16 cellular contexts compared by ENCODE assay signal in genomic region chr12:15733136-15733535, GRCh38. TPM values are rescaled to one million over a fixed set of nuclear protein-coding genes. Genes with fewer than 3 reads are reported as not detected.
A peak's percentile ranks its signal among the peaks of the same experiment; 100 is the strongest.
DNase-seq lines count a peak whose midpoint lies in the region; ATAC-seq lines count a peak whose summit lies in the region.
"Had no signal": no experiment of that assay in that cellular context is flagged by ENCODE, and none has a peak within 500 bp of the region (broad histone marks: within the 10 kb centered on the region; RNA-seq: fewer than 3 reads in every experiment).

No MANE protein-coding gene starts in this region.

- H3K9ac ChIP-seq in adipocyte (ENCODE audit: low read length) (no peak overlapping the region), skeletal muscle satellite cell (ENCODE audit: low read depth, low read length) (no peak overlapping the region)

- peak; percentile 31 for ATAC-seq in GM19023 (IDR thresholded peaks at IDR 0.05; ENCODE audit: unreplicated experiment)
- ATAC-seq in HG02642 (IDR thresholded peaks at IDR 0.05; ENCODE audit: poor library complexity, unreplicated experiment): peak; percentile 49
- ATAC-seq: activated naive CD8-positive, alpha-beta T cell treated with anti-CD3 and anti-CD28 coated beads, Interleukin-2, amount 50 U/mL, for 24 hours; psoas muscle had no signal

- no peak for DNase-seq in adipocyte (ENCODE audit: low read depth)
- DNase-seq in 8988T: no peak
- no peak for DNase-seq in stimulated activated CD8-positive, alpha-beta memory T cell treated with anti-CD3 and anti-CD28 coated beads, Interleukin-4, amount 100 ng/mL, for 48 hours
- DNase-seq in NCI-H69 (lab: John Stamatoyannopoulos, UW): no peak
- DNase-seq: activated CD4-positive, alpha-beta T cell treated with anti-CD3 and anti-CD28 coated beads for 1 hour; activated naive CD8-positive, alpha-beta T cell treated with anti-CD3 and anti-CD28 coated beads, Interleukin-2, amount 50 U/mL, for 24 hours; C1 segment of cervical spinal cord; DMS79 treated with DMSO at 0.1 percent for 48 hours; glutamatergic neuron; NCI-H1694; psoas muscle; RPMI8226 had no signal

- H3K4me3 ChIP-seq in adipocyte (ENCODE audit: low read length): peak overlapping the region; percentile 59
- peak overlapping the region; percentile 3 for H3K4me3 ChIP-seq in skeletal muscle satellite cell (ENCODE audit: low read length)
- H3K4me3 ChIP-seq: psoas muscle, tibial nerve had no signal

- peak overlapping the region; percentile 40 for H3K4me2 ChIP-seq in skeletal muscle satellite cell (ENCODE audit: low read length)

- H3K27me3 ChIP-seq in adipocyte (replicated peaks; ENCODE audit: control insufficient read depth, insufficient read depth, low read length) (no peaks in the 10 kb centered on the region), skeletal muscle satellite cell (ENCODE audit: control insufficient read depth, insufficient read depth, low read length) (no peaks in the 10 kb centered on the region)
- H3K27me3 ChIP-seq: tibial nerve had no signal

- H3K9me3 ChIP-seq in adipocyte (ENCODE audit: control insufficient read depth, low read length): no peaks in the 10 kb centered on the region
- no peaks in the 10 kb centered on the region for H3K9me3 ChIP-seq in skeletal muscle satellite cell (replicated peaks; ENCODE audit: low read length)
- H3K9me3 ChIP-seq: psoas muscle, tibial nerve had no signal

- H3K36me3 ChIP-seq in adipocyte (ENCODE audit: control insufficient read depth, insufficient read depth, low read length, severe bottlenecking): peaks cover 3% of the 10 kb centered on the region
- H3K36me3 ChIP-seq in skeletal muscle satellite cell (ENCODE audit: insufficient read depth, low read length): peaks cover 17% of the 10 kb centered on the region
- H3K36me3 ChIP-seq: tibial nerve had no signal

- peaks cover 49% of the 10 kb centered on the region for H3K4me1 ChIP-seq in adipocyte (ENCODE audit: control insufficient read depth, insufficient read depth, low read length)
- peaks cover 51% of the 10 kb centered on the region for H3K4me1 ChIP-seq in skeletal muscle satellite cell (ENCODE audit: control insufficient read depth, insufficient read depth, low read length)
- H3K4me1 ChIP-seq: psoas muscle had no signal

RNA-seq across cellular contexts. Expression of gene EPS8, which starts 56.1 kb away (rescaled TPM):
- 159 and 170 TPM in 2 replicates for total RNA-seq in skeletal muscle satellite cell (2012; rRNA removed)
